ENCODE assay signal across 8 cellular contexts in genomic region chr18:35376742-35377695, GRCh38. TPM values are rescaled to one million over a fixed set of nuclear protein-coding genes. Genes with fewer than 3 reads are reported as not detected.
A peak's percentile ranks its signal among the peaks of the same experiment; 100 is the strongest.
DNase-seq lines count a peak whose midpoint lies in the region; ATAC-seq and TF ChIP-seq lines count a peak whose summit lies in the region.

Gene ZNF396, minus strand, starts transcription at chr18:35377337. Its CDS starts 3,045 bp downstream, at chr18:35374292.

- DNase-seq in NCI-H82 (lab: John Stamatoyannopoulos, UW): peak; percentile 75
- no peak for DNase-seq in NCI-H82 treated with DMSO at 0.1 percent for 48 hours (lab: John Stamatoyannopoulos, UW; ENCODE audit: unreplicated experiment)
- DNase-seq in NCI-H2171 (lab: John Stamatoyannopoulos, UW): peak; percentile 53
- peak; percentile 44 for DNase-seq in activated CD4-positive, alpha-beta T cell treated with anti-CD3 and anti-CD28 coated beads for 1 hour
- DNase-seq in colonic mucosa: peak; percentile 90
- DNase-seq in left kidney (ENCODE audit: low read depth, low spot score): peak; percentile 90
- DNase-seq in stimulated activated CD4-positive, alpha-beta T cell treated with anti-CD3 and anti-CD28 coated beads, Interleukin-1b, Interleukin-23, amount 100 ng/mL, for 4 hours (ENCODE audit: low read depth in 2 of 2): peak; percentile 46 to 58

- TF ChIP-seq CTCF in colonic mucosa (IDR thresholded peaks at IDR 0.05): no peak

- H3K27me3 ChIP-seq in colonic mucosa: no peaks in the 10 kb centered on the region

- H3K36me3 ChIP-seq in colonic mucosa: no peaks in the 10 kb centered on the region

- H3K4me3 ChIP-seq in colonic mucosa: peak within 1 kb of the TSS; percentile 90

- no peak within 1 kb of the TSS for H3K27ac ChIP-seq in colonic mucosa

- no peaks in the 10 kb centered on the region for H3K9me3 ChIP-seq in colonic mucosa

- peak; percentile 84 for ATAC-seq in HG03039 (IDR thresholded peaks at IDR 0.05; ENCODE audit: unreplicated experiment)

- intact Hi-C loops in colonic mucosa (cut with DNase I): no loop called here

- H3K9ac ChIP-seq in colonic mucosa (ENCODE audit: low read depth in 2 of 2, low read length in 2 of 2): peak within 1 kb of the TSS; percentile 77 to 84

- H3K4me1 ChIP-seq in colonic mucosa: no peaks in the 10 kb centered on the region

RNA-seq across cellular contexts. Expression of gene ZNF396, which starts in this region (rescaled TPM):
- total RNA-seq in colonic mucosa: 1 to 10 TPM; 3.2 to 3.6 TPM
